Comparison of ENCODE assay signal across 9 cellular contexts in the genomic region with DNA sequence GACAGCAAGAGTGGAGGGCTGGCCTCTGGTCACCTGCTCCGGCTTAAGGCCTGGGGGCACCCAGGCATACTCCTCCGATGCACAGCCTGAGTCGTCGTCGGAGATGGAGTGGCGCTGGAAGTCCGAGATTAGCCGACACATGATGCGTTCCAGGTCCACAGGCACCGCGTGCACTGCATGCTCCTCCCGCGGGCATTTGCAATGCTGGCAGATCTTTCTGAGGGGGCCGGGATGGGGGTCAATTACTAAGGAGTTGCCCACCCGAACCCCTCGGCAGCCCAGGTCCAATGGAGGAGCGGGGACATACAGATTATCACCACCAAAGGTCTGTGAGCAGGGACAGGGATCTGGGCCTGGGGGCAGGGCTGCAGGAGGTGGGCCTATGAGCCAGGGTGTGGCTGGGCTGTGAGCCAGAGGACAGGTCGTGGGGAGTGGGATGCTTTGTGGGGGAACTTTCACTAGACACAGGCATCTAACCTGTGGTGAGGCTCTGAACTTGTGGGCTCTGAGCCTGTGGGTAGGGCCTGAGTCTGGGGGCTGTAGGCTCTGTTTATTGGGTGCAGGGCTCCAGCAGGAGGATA. TPM values are rescaled to one million over a fixed set of nuclear protein-coding genes. Genes with fewer than 3 reads are reported as not detected.
DNase-seq lines count a peak whose midpoint lies in the region; TF ChIP-seq lines count a peak whose summit lies in the region.
"Had no signal": no experiment of that assay in that cellular context is flagged by ENCODE, and none has a peak within 500 bp of the region (broad histone marks: within the 10 kb centered on the region; RNA-seq: fewer than 3 reads in every experiment).

No MANE protein-coding gene starts in this region.

- H3K79me2 ChIP-seq in neural progenitor cell (ENCODE audit: low read depth), result no peaks in the 10 kb centered on the region

- H3K27me3 Mint-ChIP-seq in neural progenitor cell (ENCODE audit: insufficient read depth, low read depth), result peaks cover 9% of the 10 kb centered on the region

- peak overlapping the region; percentile 54 for H3K4me2 ChIP-seq in neural progenitor cell

- peak overlapping the region; percentile 69 for H3K4me3 Mint-ChIP-seq in neural progenitor cell

- no peaks in the 10 kb centered on the region for H4K20me1 ChIP-seq in neural progenitor cell (ENCODE audit: low read depth)

- H3K9me3 Mint-ChIP-seq in neural progenitor cell, result peaks cover 20% of the 10 kb centered on the region

- DNase-seq in AG10803 (ENCODE audit: low read depth) (no peak), coronary artery (ENCODE audit: low spot score) (no peak), neural progenitor cell (ENCODE audit: low spot score) (no peak), T1000 (lab: John Stamatoyannopoulos, UW) (no peak), NCI-H146 treated with DMSO at 0.1 percent for 48 hours (lab: John Stamatoyannopoulos, UW; ENCODE audit: unreplicated experiment) (no peak), GM20000 (ENCODE audit: low spot score) (no peak), NOMO-1 treated with DMSO at 0.1 percent for 48 hours (lab: John Stamatoyannopoulos, UW; ENCODE audit: unreplicated experiment) (no peak)
- DNase-seq: hippocampal formation had no signal

- H3K4me1 ChIP-seq in HUES48 (ENCODE audit: control insufficient read depth, insufficient read depth, low read length) (no peaks in the 10 kb centered on the region), neural progenitor cell (no peaks in the 10 kb centered on the region)

- no peak for TF ChIP-seq CTCF in AG10803 (conservative IDR thresholded peaks at IDR 0.05; ENCODE audit: low read length)
- TF ChIP-seq CTCF in coronary artery (IDR thresholded peaks at IDR 0.05), result no peak
- no peak for TF ChIP-seq CTCF in neural progenitor cell (IDR thresholded peaks at IDR 0.05)
- TF ChIP-seq CTCF in GM20000 (IDR thresholded peaks at IDR 0.05; ENCODE audit: extremely low read depth, missing control alignments), result no peak

- peaks cover 4% of the 10 kb centered on the region for H3K36me3 Mint-ChIP-seq in neural progenitor cell

- H3K4me3 ChIP-seq in AG10803 (ENCODE audit: low read length) (peak overlapping the region; percentile 35), HUES48 (ENCODE audit: low read depth, low read length) (peak overlapping the region; percentile 40), coronary artery (peak overlapping the region; percentile 79), neural progenitor cell (peak overlapping the region; percentile 23)

- H2AFZ ChIP-seq in neural progenitor cell (replicated peaks), result no peak overlapping the region

- peak overlapping the region; percentile 54 for H3K27ac ChIP-seq in HUES48 (ENCODE audit: low read depth, low read length)
- H3K27ac ChIP-seq in coronary artery, result peak overlapping the region; percentile 39 to 92
- no peak overlapping the region for H3K27ac ChIP-seq in neural progenitor cell

- H3K27me3 ChIP-seq in HUES48 (ENCODE audit: control insufficient read depth, insufficient read depth, low read length) (no peaks in the 10 kb centered on the region), neural progenitor cell (no peaks in the 10 kb centered on the region)

- peaks cover 24% of the 10 kb centered on the region for H3K4me1 Mint-ChIP-seq in neural progenitor cell

- peaks cover 30% of the 10 kb centered on the region for H3K9me3 ChIP-seq in HUES48 (ENCODE audit: control insufficient read depth, insufficient read depth, low read length)
- no peaks in the 10 kb centered on the region for H3K9me3 ChIP-seq in neural progenitor cell (ENCODE audit: low read depth)

- peaks cover 23% of the 10 kb centered on the region for H3F3A ChIP-seq in neural progenitor cell (ENCODE audit: low read depth)

- H3K9ac ChIP-seq in HUES48 (ENCODE audit: low read depth, low read length) (no peak overlapping the region), neural progenitor cell (no peak overlapping the region)

- H3K36me3 ChIP-seq in HUES48 (ENCODE audit: control insufficient read depth, insufficient read depth, low read length), result peaks cover 3% of the 10 kb centered on the region
- no peaks in the 10 kb centered on the region for H3K36me3 ChIP-seq in neural progenitor cell

- H3K27ac Mint-ChIP-seq in neural progenitor cell, result no peak overlapping the region

RNA-seq across cellular contexts. Expression of a gene that starts 2.4 kb away (rescaled TPM):
- total RNA-seq in neural progenitor cell (ENCODE audit: low replicate concordance), result 0.28 and 6.4 TPM in 2 replicates

RNA-seq across cellular contexts. Expression of a gene that starts 12.1 kb away (rescaled TPM):
- total RNA-seq in neural progenitor cell (ENCODE audit: low replicate concordance), result 0.13 and 0.46 TPM in 2 replicates

RNA-seq across cellular contexts. Expression of a gene that starts 16.2 kb away (rescaled TPM):
- 0.07 and 0.62 TPM in 2 replicates for total RNA-seq in neural progenitor cell (ENCODE audit: low replicate concordance)

RNA-seq across cellular contexts. Expression of a gene that starts 21.2 kb away (rescaled TPM):
- total RNA-seq in neural progenitor cell (ENCODE audit: low replicate concordance), result 1.4 and 1.5 TPM in 2 replicates

RNA-seq across cellular contexts. Expression of a gene that starts 49.3 kb away (rescaled TPM):
- 1.1 and 4.9 TPM in 2 replicates for total RNA-seq in neural progenitor cell (ENCODE audit: low replicate concordance)

Comparison
In these comparisons a context has a peak if more than half of its experiments do, and no peak if none do; other contexts are left out.
1. H3K4me3 ChIP-seq: peak in every context shown above with its lines; median percentile 79 in coronary artery; 40 in HUES48; 35 in AG10803; 23 in neural progenitor cell.